Comparison of ENCODE assay signal across 2 cellular contexts in the genomic region with DNA sequence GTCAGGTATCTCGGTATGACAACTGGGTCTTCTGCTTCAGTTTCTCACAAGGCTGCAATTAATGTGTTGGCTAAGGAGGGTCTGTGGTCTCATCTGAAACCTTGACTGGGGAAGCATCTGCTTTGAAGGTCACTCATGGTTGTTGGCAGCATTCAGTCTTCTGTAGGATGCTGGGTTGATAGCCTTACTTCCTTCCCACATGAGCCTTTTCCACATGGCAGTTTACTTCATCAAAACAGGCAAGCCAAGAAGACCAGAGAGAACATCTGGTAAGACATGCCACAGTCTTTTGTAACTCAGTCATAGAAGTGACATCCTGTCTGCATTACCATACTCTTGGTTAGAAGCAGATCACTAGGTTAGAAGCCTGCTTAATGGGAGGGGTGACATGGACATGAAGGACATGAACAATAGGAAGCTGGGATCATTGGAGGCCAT.
TF ChIP-seq lines count a peak whose summit lies in the region.

No MANE protein-coding gene starts in this region.

TF ChIP-seq in GM12891, 5 proteins besides CTCF, POLR2A, EP300 and RAD21:
- no peak for TF ChIP-seq PAX5 (IDR thresholded peaks at IDR 0.05; ENCODE audit: insufficient read depth, low read length, severe bottlenecking)
- no peak for TF ChIP-seq POU2F2 (IDR thresholded peaks at IDR 0.05; ENCODE audit: low read depth, low read length)
- TF ChIP-seq POLR2AphosphoS5 (IDR thresholded peaks at IDR 0.05; ENCODE audit: low read depth, low read length) = no peak
- TF ChIP-seq SPI1 (IDR thresholded peaks at IDR 0.05; ENCODE audit: low read depth, low read length) = no peak
- TF ChIP-seq TAF1 (IDR thresholded peaks at IDR 0.05; ENCODE audit: low read depth, low read length) = no peak
TF ChIP-seq in GM12891: peak in this region for 0.

TF ChIP-seq in GM12878, 131 proteins besides CTCF, POLR2A, EP300 and RAD21:
- TF ChIP-seq YY1 (IDR thresholded peaks at IDR 0.05; ENCODE audit: low read depth, low read length) (peak; percentile 49; the same call in 1 of the 2 replicates), ASH2L (IDR thresholded peaks at IDR 0.05; ENCODE audit: borderline replicate concordance, low read depth) (no peak)
